Comparison of ENCODE assay signal across 26 cellular contexts in genomic region chr6:1576166-1576565, GRCh38. TPM values are rescaled to one million over a fixed set of nuclear protein-coding genes. Genes with fewer than 3 reads are reported as not detected.
A peak's percentile ranks its signal among the peaks of the same experiment; 100 is the strongest.
DNase-seq lines count a peak whose midpoint lies in the region; ATAC-seq and TF ChIP-seq lines count a peak whose summit lies in the region.
"Had no signal": no experiment of that assay in that cellular context is flagged by ENCODE, and none has a peak within 500 bp of the region (broad histone marks: within the 10 kb centered on the region; RNA-seq: fewer than 3 reads in every experiment).

No MANE protein-coding gene starts in this region.

- H2AFZ ChIP-seq in osteoblast (ENCODE audit: low read length): peak overlapping the region; percentile 86

- intact Hi-C loops in heart left ventricle (cut with DNase I) (no loop called here), left cardiac atrium (cut with DNase I) (no loop called here), dorsolateral prefrontal cortex (cut with DNase I) (no loop called here), testis (cut with DNase I; ENCODE audit: low total_unique reads) (no loop called here)

- H3K27ac ChIP-seq in heart left ventricle: peak overlapping the region in 9 of 12 donors; percentile 7 to 76 (median 50)
- peak overlapping the region in 47 of 59 donors; percentile 5 to 91 (median 77) for H3K27ac ChIP-seq in dorsolateral prefrontal cortex
- peak overlapping the region; percentile 57 for H3K27ac ChIP-seq in osteoblast (ENCODE audit: low read depth, low read length)
- peak overlapping the region; percentile 64 to 75 for H3K27ac ChIP-seq in testis
- H3K27ac ChIP-seq: RWPE1 had no signal

- WGBS in heart left ventricle, 4 donors: 70 to 84% (median 81%) methylated on average over 9 of the region's 9 CpGs
- WGBS in testis, 2 donors: 59 to 65% methylated on average over 9 of the region's 9 CpGs

- H3K9me3 ChIP-seq in heart left ventricle (peaks cover 0 to 12% (median 3%) of the 10 kb centered on the region in 12 donors), osteoblast (ENCODE audit: low read depth, low read length) (peaks cover 3% of the 10 kb centered on the region), testis (no peaks in the 10 kb centered on the region)
- H3K9me3 ChIP-seq: SK-N-SH had no signal

- DNase-seq in heart left ventricle: no peak
- DNase-seq in left cardiac atrium: no peak
- DNase-seq in dorsolateral prefrontal cortex: no peak
- DNase-seq in osteoblast (ENCODE audit: insufficient read length, low spot score, missing footprints): peak; percentile 56
- DNase-seq in testis: no peak
- no peak for DNase-seq in NCI-H1105 (lab: John Stamatoyannopoulos, UW)
- no peak for DNase-seq in GM20000 (ENCODE audit: low spot score)
- DNase-seq in HUDEP-2 (lab: John Stamatoyannopoulos, UW; ENCODE audit: unreplicated experiment in 76 of 76): no peak
- DNase-seq: activated CD4-positive, alpha-beta memory T cell treated with anti-CD3 and anti-CD28 coated beads, Interleukin-2, amount 10 ng/mL, durations not matched to agents 7 days and 5 days; activated CD4-positive, CD25-positive, alpha-beta regulatory T cell treated with anti-CD3 and anti-CD28 coated beads, Interleukin-2, amount 50 U/mL, for 72 hours; activated effector memory CD4-positive, alpha-beta T cell treated with Interleukin-2 at 50 U/mL for 16 hours; activated naive CD8-positive, alpha-beta T cell treated with anti-CD3 and anti-CD28 coated beads, Interleukin-2, amount 10 ng/mL, durations not matched to agents 7 days and 5 days; CD4-positive, alpha-beta memory T cell; effector memory CD4-positive, alpha-beta T cell; HCEC 1CT; Karpas-422; NCI-H446 treated with DMSO at 0.1 percent for 48 hours; SK-N-SH; stimulated activated CD4-positive, alpha-beta T cell treated with anti-CD3 and anti-CD28 coated beads, Interleukin-12 subunit alpha, Interleukin-12 subunit beta, amount 100 ng/mL, for 4 hours; stimulated activated CD4-positive, alpha-beta T cell treated with anti-CD3 and anti-CD28 coated beads, Interleukin-4, amount 100 ng/mL, for 4 hours; stimulated activated naive B cell treated with anti-CD40 and anti-IgM and Interleukin-4, amounts not matched to agents 10 μg/mL and 1 μg/mL and 100 μg/mL, for 72 hours; T-helper 17 cell; transverse colon had no signal

- H3K4me1 ChIP-seq in heart left ventricle (peaks cover 0 to 21% (median 0%) of the 10 kb centered on the region in 12 donors), osteoblast (ENCODE audit: insufficient read depth, low read length) (peaks cover 38% of the 10 kb centered on the region), testis (peaks cover 36% of the 10 kb centered on the region)

- ATAC-seq in heart left ventricle (no peak), left cardiac atrium (no peak)
- ATAC-seq: stimulated activated naive B cell treated with anti-CD40 and anti-IgM and Interleukin-4, amounts not matched to agents 10 μg/mL and 1 μg/mL and 100 μg/mL, for 72 hours; T-helper 17 cell had no signal

- no peaks in the 10 kb centered on the region for H3K27me3 ChIP-seq in heart left ventricle
- H3K27me3 ChIP-seq in dorsolateral prefrontal cortex: no peaks in the 10 kb centered on the region
- H3K27me3 ChIP-seq in osteoblast (ENCODE audit: insufficient read depth, low read length): no peaks in the 10 kb centered on the region
- H3K27me3 ChIP-seq in testis: no peaks in the 10 kb centered on the region
- H3K27me3 ChIP-seq: right atrium auricular region, transverse colon had no signal

- peak overlapping the region; percentile 82 for H3K4me2 ChIP-seq in osteoblast (ENCODE audit: insufficient read depth, low read length)
- H3K4me2 ChIP-seq: SK-N-SH had no signal

- H3K4me3 ChIP-seq in heart left ventricle (peak overlapping the region in 1 of 12 donors; percentile 34), dorsolateral prefrontal cortex (peak overlapping the region in 12 of 59 donors; percentile 10 to 50 (median 35)), osteoblast (ENCODE audit: insufficient read depth, low read length) (no peak overlapping the region), testis (no peak overlapping the region)
- H3K4me3 ChIP-seq: GM12878 had no signal

- no peaks in the 10 kb centered on the region for H4K20me1 ChIP-seq in osteoblast (ENCODE audit: insufficient read depth, low read length)

- H3K79me2 ChIP-seq in osteoblast (ENCODE audit: insufficient read depth, low read length): no peaks in the 10 kb centered on the region

- no peaks in the 10 kb centered on the region for H3K36me3 ChIP-seq in heart left ventricle
- no peaks in the 10 kb centered on the region for H3K36me3 ChIP-seq in osteoblast (ENCODE audit: insufficient read depth, low read length)
- H3K36me3 ChIP-seq in testis (ENCODE audit: low read depth, missing control alignments): no peaks in the 10 kb centered on the region
- H3K36me3 ChIP-seq: right atrium auricular region, transverse colon had no signal

- TF ChIP-seq CTCF in heart left ventricle (IDR thresholded peaks at IDR 0.05): no peak
- no peak for TF ChIP-seq CTCF in dorsolateral prefrontal cortex (IDR thresholded peaks at IDR 0.05 in 54 of 56, conservative IDR thresholded peaks at IDR 0.05 in 2 of 56; ENCODE audit: low read depth in 1 of 56, partially characterized antibody in 56 of 56)
- TF ChIP-seq CTCF in osteoblast (IDR thresholded peaks at IDR 0.05; ENCODE audit: extremely low read depth, low read depth, low read length): no peak
- TF ChIP-seq CTCF in testis (IDR thresholded peaks at IDR 0.05): no peak
- no peak for TF ChIP-seq CTCF in GM20000 (IDR thresholded peaks at IDR 0.05; ENCODE audit: extremely low read depth, missing control alignments)

- no peak for TF ChIP-seq POLR2A in heart left ventricle (IDR thresholded peaks at IDR 0.05)
- no peak for TF ChIP-seq POLR2A in testis (IDR thresholded peaks at IDR 0.05)

RNA-seq across cellular contexts. Expression of gene FOXC1, which starts 33.5 kb away (rescaled TPM):
- 1 to 10 TPM; 1.8 to 6.3 (median 3.5) TPM for total RNA-seq in heart left ventricle
- polyA plus RNA-seq in heart left ventricle: 1 to 10 TPM; 2.1 to 2.9 TPM
- 10 to 100 TPM in 1 of 2 donors, 1 to 10 TPM in 1; 5.5 to 25.9 TPM for total RNA-seq in left cardiac atrium
- 10 to 100 TPM in 23 of 120 experiments, 1 to 10 TPM in 97; 2.7 to 22.9 (median 6.6) TPM for total RNA-seq in dorsolateral prefrontal cortex
- total RNA-seq in osteoblast: 39.4 and 41.0 TPM in 2 replicates
- total RNA-seq in testis: 10 to 100 TPM in 1 of 2 donors, 1 to 10 TPM in 1; 9.4 to 10.6 TPM
- polyA plus RNA-seq in testis (ENCODE audit: insufficient read depth, low read depth, low replicate concordance): 4.7 TPM
- total RNA-seq: activated naive CD8-positive, alpha-beta T cell treated with anti-CD3 and anti-CD28 coated beads, Interleukin-2, amount 10 ng/mL, durations not matched to agents 7 days and 5 days; CD4-positive, alpha-beta memory T cell had no signal
- polyA plus RNA-seq: CD4-positive, alpha-beta memory T cell had no signal
